ENCODE assay signal across 15 cellular contexts in genomic region chr11:122183933-122184332, GRCh38.
DNase-seq lines count a peak whose midpoint lies in the region; ATAC-seq, FAIRE-seq and TF ChIP-seq lines count a peak whose summit lies in the region.
"Had no signal": no experiment of that assay in that cellular context is flagged by ENCODE, and none has a peak within 500 bp of the region (broad histone marks: within the 10 kb centered on the region; RNA-seq: fewer than 3 reads in every experiment).

No MANE protein-coding gene starts in this region.

- H3K27ac Mint-ChIP-seq in astrocyte (ENCODE audit: unreplicated experiment): no peak overlapping the region
- H3K27ac Mint-ChIP-seq in osteocyte (ENCODE audit: unreplicated experiment): peak overlapping the region; percentile 55
- H3K27ac Mint-ChIP-seq: H9 had no signal

- POLR2A ChIA-PET in IMR-90 (lab: Charles Lee; ENCODE audit: unreplicated experiment): no interaction called here

- TF ChIP-seq CTCF in IMR-90 (conservative IDR thresholded peaks at IDR 0.05; ENCODE audit: low read depth, low read length): no peak
- TF ChIP-seq CTCF in astrocyte (IDR thresholded peaks at IDR 0.05; ENCODE audit: insufficient read depth, low read depth, low read length): no peak
- TF ChIP-seq CTCF in osteocyte (IDR thresholded peaks at IDR 0.05): no peak

- H3K4me2 ChIP-seq in IMR-90 (ENCODE audit: low read depth, low read length) (no peak overlapping the region), astrocyte (ENCODE audit: low read length) (no peak overlapping the region)
- H3K4me2 ChIP-seq: A549, BLaER1 had no signal

- TF ChIP-seq RAD21 in IMR-90 (IDR thresholded peaks at IDR 0.05; ENCODE audit: low read length): no peak

- no peak overlapping the region for H3K9ac ChIP-seq in IMR-90 (ENCODE audit: low read depth, low read length)
- H3K9ac ChIP-seq in astrocyte (ENCODE audit: low read length): no peak overlapping the region
- H3K9ac ChIP-seq: BLaER1 had no signal

- BruUV-seq in IMR-90 (replicated peaks; lab: Mats Ljungman, UMichigan): no TSS peak

- H3K36me3 ChIP-seq in IMR-90 (ENCODE audit: control insufficient read depth, insufficient read depth, low read length): peaks cover 25% of the 10 kb centered on the region
- peaks cover 12% of the 10 kb centered on the region for H3K36me3 ChIP-seq in astrocyte (ENCODE audit: insufficient read depth, low read length)
- H3K36me3 ChIP-seq: BLaER1 had no signal

- no peak overlapping the region for H3K27ac ChIP-seq in IMR-90 (ENCODE audit: insufficient read depth, low read length)
- no peak overlapping the region for H3K27ac ChIP-seq in astrocyte (ENCODE audit: low read depth, low read length)
- H3K27ac ChIP-seq: BLaER1 had no signal

- H3K4me1 Mint-ChIP-seq in astrocyte (ENCODE audit: low read depth, unreplicated experiment) (peaks cover 31% of the 10 kb centered on the region), osteocyte (ENCODE audit: unreplicated experiment) (peaks cover 51% of the 10 kb centered on the region)

- H2BK15ac ChIP-seq in IMR-90 (ENCODE audit: low read depth, low read length): peak overlapping the region; percentile 57; the same call in 1 of the 3 replicates

- in situ Hi-C loops in IMR-90 (cut with MboI; ENCODE audit: low sequenced_read_pairs): loop anchor here (25.0 kb wide), 1 partner anchor 1003 kb away; the partner anchor contains the start of gene CLMP

- peak overlapping the region; percentile 24 to 59; a peak in 3 of 4 replicates for H4K8ac ChIP-seq in IMR-90 (ENCODE audit: low read depth in 2 of 2, low read length in 2 of 2)

- ATAC-seq in IMR-90 (ENCODE audit: low read depth) (no peak), GM21619 (IDR thresholded peaks at IDR 0.05; ENCODE audit: unreplicated experiment) (no peak), HG03280 (IDR thresholded peaks at IDR 0.05; ENCODE audit: unreplicated experiment) (no peak)
- ATAC-seq: A549, GM12878, K562 had no signal

- H3K23ac ChIP-seq in IMR-90 (ENCODE audit: low read depth, low read length): no peak overlapping the region

- H4K20me1 ChIP-seq in IMR-90 (ENCODE audit: insufficient read depth, low read length) (no peaks in the 10 kb centered on the region), astrocyte (ENCODE audit: insufficient read depth, low read length) (no peaks in the 10 kb centered on the region)
- H4K20me1 ChIP-seq: BLaER1 had no signal

- no peaks in the 10 kb centered on the region for H3K27me3 Mint-ChIP-seq in astrocyte (ENCODE audit: low read depth, unreplicated experiment)
- no peaks in the 10 kb centered on the region for H3K27me3 Mint-ChIP-seq in osteocyte (ENCODE audit: unreplicated experiment)

- H3K4me1 ChIP-seq in IMR-90 (ENCODE audit: control insufficient read depth, insufficient read depth, low read length) (peaks cover 3% of the 10 kb centered on the region; the same call in 1 of the 2 replicates), astrocyte (ENCODE audit: insufficient read depth, low read length) (peaks cover 26% of the 10 kb centered on the region)

- intact Hi-C loops in IMR-90 (cut with micrococcal nuclease): no loop called here

- H2AK9ac ChIP-seq in IMR-90 (replicated peaks; ENCODE audit: low read depth, low read length, poor library complexity): no peak overlapping the region

- H3K79me1 ChIP-seq in IMR-90 (ENCODE audit: low read depth in 1 of 2, low read length in 2 of 2): peaks cover 20 to 37% of the 10 kb centered on the region in 2 experiments; a peak in 3 of 4 replicates

- CTCF ChIA-PET in IMR-90 (lab: Yijun Ruan, JAX): no interaction called here

- peak overlapping the region; percentile 77; the same call in 1 of the 2 replicates for H4K5ac ChIP-seq in IMR-90 (ENCODE audit: low read depth, low read length)

- DNase-seq in GF-D8 (lab: John Stamatoyannopoulos, UW): peak; percentile 31
- DNase-seq in IMR-90: no peak
- no peak for DNase-seq in astrocyte (ENCODE audit: low read depth)
- no peak for DNase-seq in osteocyte (ENCODE audit: extremely low spot score, unreplicated experiment)
- no peak for DNase-seq in NK-92 treated with Interleukin-12 subunit alpha and Interleukin-12 subunit beta, amount 100 ng/mL, for 24 hours (lab: John Stamatoyannopoulos, UW)
- DNase-seq: AML-193, DMS53, GOT3, H9 had no signal

- no peak for TF ChIP-seq POLR2A in IMR-90 (IDR thresholded peaks at IDR 0.05; ENCODE audit: low read depth, low read length)

- no peak overlapping the region for H3K4me3 Mint-ChIP-seq in astrocyte (ENCODE audit: unreplicated experiment)
- H3K4me3 Mint-ChIP-seq in osteocyte (ENCODE audit: unreplicated experiment): no peak overlapping the region
- H3K4me3 Mint-ChIP-seq: H9 had no signal

- no peaks in the 10 kb centered on the region for H3K27me3 ChIP-seq in IMR-90 (ENCODE audit: control insufficient read depth, insufficient read depth, low read length)
- H3K27me3 ChIP-seq in astrocyte (ENCODE audit: insufficient read depth, low read length): no peaks in the 10 kb centered on the region
- H3K27me3 ChIP-seq: BLaER1 had no signal

- H2BK20ac ChIP-seq in IMR-90 (ENCODE audit: low read depth, low read length): peak overlapping the region; percentile 85; the same call in 1 of the 2 replicates

- peak overlapping the region; percentile 85 for H2BK5ac ChIP-seq in IMR-90 (ENCODE audit: low read depth, low read length, poor library complexity, severe bottlenecking)

- H3K9me3 Mint-ChIP-seq in astrocyte (ENCODE audit: unreplicated experiment) (peaks cover 17% of the 10 kb centered on the region), osteocyte (ENCODE audit: unreplicated experiment) (peaks cover 13% of the 10 kb centered on the region)
- H3K9me3 Mint-ChIP-seq: H9 had no signal

- peak; percentile 60 for FAIRE-seq in astrocyte (lab: Jason Lieb, UNC)
- FAIRE-seq: A549, GM12878, K562 had no signal

- no peak overlapping the region for H2AK5ac ChIP-seq in IMR-90 (ENCODE audit: low read depth, low read length)

- H3K4me3 ChIP-seq in IMR-90 (ENCODE audit: insufficient read depth, low read depth, low read length) (no peak overlapping the region), astrocyte (ENCODE audit: insufficient read depth, low read depth, low read length) (no peak overlapping the region)
- H3K4me3 ChIP-seq: A549, BLaER1, GM12878, K562 had no signal

- H3K56ac ChIP-seq in IMR-90 (ENCODE audit: extremely low read depth, insufficient read depth, low read length): no peak overlapping the region

- peaks cover 10% of the 10 kb centered on the region for H3K36me3 Mint-ChIP-seq in astrocyte (ENCODE audit: low read depth, unreplicated experiment)
- H3K36me3 Mint-ChIP-seq in osteocyte (ENCODE audit: unreplicated experiment): peaks cover 2% of the 10 kb centered on the region

- H3K14ac ChIP-seq in IMR-90 (replicated peaks; ENCODE audit: low read depth, low read length): peak overlapping the region; percentile 47

- peaks cover 18% of the 10 kb centered on the region for H3K9me3 ChIP-seq in IMR-90 (ENCODE audit: control insufficient read depth, insufficient read depth, low read length)
- H3K9me3 ChIP-seq in astrocyte (ENCODE audit: insufficient read depth, low read depth, low read length): peaks cover 15% of the 10 kb centered on the region
- H3K9me3 ChIP-seq: BLaER1 had no signal

- H3K9me1 ChIP-seq in IMR-90 (ENCODE audit: insufficient read depth, low read length): no peaks in the 10 kb centered on the region

- H2BK120ac ChIP-seq in IMR-90 (ENCODE audit: low read depth, low read length): peak overlapping the region; percentile 54; the same call in 1 of the 2 replicates

- H2AFZ ChIP-seq in IMR-90 (replicated peaks; ENCODE audit: low read length, poor library complexity): no peak overlapping the region
- H2AFZ ChIP-seq in astrocyte (ENCODE audit: low read depth, low read length): no peak overlapping the region

- H4K91ac ChIP-seq in IMR-90 (ENCODE audit: insufficient read depth, low read depth, low read length): peak overlapping the region; percentile 6; the same call in 1 of the 2 replicates

- peak overlapping the region; percentile 87; the same call in 1 of the 2 replicates for H3K18ac ChIP-seq in IMR-90 (ENCODE audit: low read depth, low read length)

- H3K79me2 ChIP-seq in astrocyte (ENCODE audit: insufficient read depth, low read length): peaks cover 90% of the 10 kb centered on the region

- dilution Hi-C loops in IMR-90 (cut with HindIII; ENCODE audit: low sequenced_read_pairs, unreplicated experiment): no loop called here

- peak overlapping the region; percentile 63; the same call in 1 of the 2 replicates for H3K4ac ChIP-seq in IMR-90 (ENCODE audit: low read depth, low read length)

TF ChIP-seq in IMR-90, 13 proteins besides CTCF, POLR2A, EP300 and RAD21 (continues in another document):
- TF ChIP-seq NFE2L2 (IDR thresholded peaks at IDR 0.05; ENCODE audit: low read depth, low read length): no peak
- no peak for TF ChIP-seq RFX5 (IDR thresholded peaks at IDR 0.05; ENCODE audit: low read depth, low read length)
- no peak for TF ChIP-seq MAZ (IDR thresholded peaks at IDR 0.05; ENCODE audit: borderline replicate concordance, low read depth, low read length)
- no peak for TF ChIP-seq CEBPB (IDR thresholded peaks at IDR 0.05; ENCODE audit: low read depth, low read length)
- no peak for TF ChIP-seq RCOR1 (IDR thresholded peaks at IDR 0.05; ENCODE audit: insufficient replicate concordance, low read length)
- no peak for TF ChIP-seq SMC3 (IDR thresholded peaks at IDR 0.05; ENCODE audit: low read depth, low read length)
- TF ChIP-seq MAFK (IDR thresholded peaks at IDR 0.05; ENCODE audit: low read depth, low read length): no peak
- TF ChIP-seq USF2 (IDR thresholded peaks at IDR 0.05; ENCODE audit: low read depth, low read length): no peak
- TF ChIP-seq FOS (IDR thresholded peaks at IDR 0.05; ENCODE audit: low read depth, low read length): no peak
- TF ChIP-seq, protein P1, sequence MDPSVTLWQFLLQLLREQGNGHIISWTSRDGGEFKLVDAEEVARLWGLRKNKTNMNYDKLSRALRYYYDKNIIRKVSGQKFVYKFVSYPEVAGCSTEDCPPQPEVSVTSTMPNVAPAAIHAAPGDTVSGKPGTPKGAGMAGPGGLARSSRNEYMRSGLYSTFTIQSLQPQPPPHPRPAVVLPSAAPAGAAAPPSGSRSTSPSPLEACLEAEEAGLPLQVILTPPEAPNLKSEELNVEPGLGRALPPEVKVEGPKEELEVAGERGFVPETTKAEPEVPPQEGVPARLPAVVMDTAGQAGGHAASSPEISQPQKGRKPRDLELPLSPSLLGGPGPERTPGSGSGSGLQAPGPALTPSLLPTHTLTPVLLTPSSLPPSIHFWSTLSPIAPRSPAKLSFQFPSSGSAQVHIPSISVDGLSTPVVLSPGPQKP (IDR thresholded peaks at IDR 0.05; ENCODE audit: borderline replicate concordance, low read depth, low read length): no peak
- no peak for TF ChIP-seq MXI1 (IDR thresholded peaks at IDR 0.05; ENCODE audit: borderline replicate concordance, low read depth, low read length)
- no peak for TF ChIP-seq BHLHE40 (IDR thresholded peaks at IDR 0.05; ENCODE audit: low read depth, low read length)
